ENCODE assay signal across 19 cellular contexts in the genomic region with DNA sequence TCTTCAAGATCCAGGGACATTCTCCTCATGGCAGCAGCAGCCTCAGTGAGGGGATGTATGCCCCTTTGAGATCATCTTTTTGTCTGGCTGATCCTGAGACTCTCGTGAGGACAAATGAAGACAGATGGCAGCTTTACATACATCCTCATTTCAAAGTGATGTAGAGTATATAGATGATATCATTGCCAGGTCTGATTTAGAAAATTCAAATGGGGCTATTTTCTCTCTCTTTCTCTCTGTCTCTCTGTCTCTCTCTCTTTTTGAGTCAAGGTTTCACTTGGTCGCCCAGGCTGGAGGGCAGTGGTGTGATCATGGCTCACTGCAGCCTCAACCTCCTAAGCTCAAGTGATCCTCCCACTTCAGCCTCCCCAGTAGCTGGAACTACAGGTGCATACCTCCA.
DNase-seq lines count a peak whose midpoint lies in the region; ATAC-seq, FAIRE-seq and TF ChIP-seq lines count a peak whose summit lies in the region.
"Had no signal": no experiment of that assay in that cellular context is flagged by ENCODE, and none has a peak within 500 bp of the region (broad histone marks: within the 10 kb centered on the region; RNA-seq: fewer than 3 reads in every experiment).

No MANE protein-coding gene starts in this region.

- no peak overlapping the region for H3K18ac ChIP-seq in H1 (ENCODE audit: extremely low read depth, low read length)

- peaks cover 3% of the 10 kb centered on the region for H3K27me3 ChIP-seq in DND-41 (ENCODE audit: insufficient read depth, low read length, poor library complexity)
- H3K27me3 ChIP-seq in H1 (replicated peaks in 1 of 4; ENCODE audit: control insufficient read depth in 3 of 4, extremely low read depth in 1 of 4, insufficient read depth in 3 of 4, low read length in 3 of 4): no peaks in the 10 kb centered on the region
- no peaks in the 10 kb centered on the region for H3K27me3 ChIP-seq in GM23248 (replicated peaks; ENCODE audit: insufficient read depth)

- no peak overlapping the region for H2BK12ac ChIP-seq in H1 (ENCODE audit: low read depth, low read length)

- WGBS in H1 (ENCODE audit: extremely low coverage in 1 of 2, insufficient coverage in 1 of 2, insufficient read length in 1 of 2, insufficient replicate concordance in 2 of 2, low coverage in 1 of 2, low lambda C conversion rate in 2 of 2, missing lambda C conversion rate in 1 of 2), 2 experiments: 78% methylated on average over 2 of the region's 2 CpGs; no CpG with 5 or more reads in 1 of the 2 experiments
- 65 to 77% methylated on average over 2 of the region's 2 CpGs for WGBS in GM23248 (ENCODE audit: low coverage in 1 of 2, low lambda C conversion rate in 2 of 2, missing lambda C conversion rate in 2 of 2), 2 experiments

- H3K27ac ChIP-seq in DND-41 (ENCODE audit: low read length) (peak overlapping the region; percentile 62), H1 (ENCODE audit: low read depth, low read length) (no peak overlapping the region), GM23248 (no peak overlapping the region)
- H3K27ac ChIP-seq: A549 had no signal

- H4K91ac ChIP-seq in H1 (replicated peaks; ENCODE audit: insufficient read length, low read length): no peak overlapping the region

- DNase-seq in DND-41 (no peak), H1 (ENCODE audit: low read depth in 1 of 2, low spot score in 2 of 2) (no peak), NCI-H526 treated with DMSO at 0.1 percent for 48 hours (lab: John Stamatoyannopoulos, UW) (no peak), chondrocyte (ENCODE audit: low spot score) (no peak), GM23248 (no peak)
- DNase-seq: 8988T; ACHN; C1 segment of cervical spinal cord; Calu3; CD4-positive, alpha-beta memory T cell; COR-L47; DMS53; DMS79 treated with DMSO at 0.1 percent for 48 hours; H9 had no signal

- no peak overlapping the region for H3K27ac Mint-ChIP-seq in chondrocyte (ENCODE audit: unreplicated experiment)
- H3K27ac Mint-ChIP-seq: CD4-positive, alpha-beta memory T cell; H9 had no signal

- no peak overlapping the region for H3K14ac ChIP-seq in H1 (ENCODE audit: insufficient read length)

- in situ Hi-C loops in GM23248 (cut with MboI): loop anchor here (25.0 kb wide), 1 partner anchor 392 kb away; no protein-coding TSS in a partner anchor

- no peak overlapping the region for H3K56ac ChIP-seq in H1 (replicated peaks; ENCODE audit: insufficient read length, low read depth, low read length)

- H3K36me3 ChIP-seq in DND-41 (ENCODE audit: insufficient read depth, low read length) (no peaks in the 10 kb centered on the region), H1 (ENCODE audit: control insufficient read depth in 2 of 4, insufficient read depth in 4 of 4, low read length in 3 of 4) (no peaks in the 10 kb centered on the region), GM23248 (ENCODE audit: low read depth) (no peaks in the 10 kb centered on the region)

- no peak overlapping the region for H3K23ac ChIP-seq in H1 (ENCODE audit: insufficient read length)

- H2BK5ac ChIP-seq in H1 (ENCODE audit: low read depth, low read length): no peak overlapping the region

- H3K4me1 ChIP-seq in DND-41 (ENCODE audit: insufficient read depth, low read length): peaks cover 20% of the 10 kb centered on the region
- H3K4me1 ChIP-seq in H1 (replicated peaks in 1 of 4; ENCODE audit: control insufficient read depth in 3 of 4, insufficient read depth in 4 of 4, low read length in 3 of 4): no peaks in the 10 kb centered on the region
- 0 out of 2 replicates have a peak, but pooled peaks cover 6% of the 10 kb centered on the region for H3K4me1 ChIP-seq in GM23248 (ENCODE audit: insufficient read depth)
- H3K4me1 ChIP-seq: A549 had no signal

- H3K27me3 Mint-ChIP-seq in chondrocyte (ENCODE audit: low read depth): peaks cover 2% of the 10 kb centered on the region

- no peak overlapping the region for H2BK20ac ChIP-seq in H1 (ENCODE audit: low read length)

- H4K20me1 ChIP-seq in DND-41 (ENCODE audit: insufficient read depth, low read length): no peaks in the 10 kb centered on the region
- H4K20me1 ChIP-seq in H1 (replicated peaks in 1 of 2; ENCODE audit: control insufficient read depth in 1 of 2, insufficient read depth in 2 of 2, low read length in 2 of 2): no peaks in the 10 kb centered on the region
- H4K20me1 ChIP-seq in GM23248 (ENCODE audit: insufficient read depth): no peaks in the 10 kb centered on the region

- peak overlapping the region; percentile 24; the same call in 1 of the 2 replicates for H2AFZ ChIP-seq in DND-41 (ENCODE audit: low read depth, low read length)
- H2AFZ ChIP-seq in H1 (ENCODE audit: low read length): 0 out of 2 replicates have a peak overlapping the region, but pooled peaks have one; percentile 30
- H2AFZ ChIP-seq in GM23248: no peak overlapping the region

- POLR2A ChIA-PET in H1 (lab: Charles Lee; ENCODE audit: partially characterized antibody): no interaction called here

- H4K5ac ChIP-seq in H1 (ENCODE audit: insufficient read length, low read depth, low read length): no peak overlapping the region

- no peaks in the 10 kb centered on the region for H3K79me1 ChIP-seq in H1 (ENCODE audit: low read depth, low read length)

- CTCF ChIA-PET in H1 (lab: Charles Lee; ENCODE audit: partially characterized antibody): interaction anchor here (1.9 kb wide), 1 partner anchor 50 kb away, joined by 6 read pairs; no protein-coding TSS in a partner anchor

- TF ChIP-seq EP300 in H1 (IDR thresholded peaks at IDR 0.05; ENCODE audit: borderline replicate concordance in 1 of 2, low read depth in 2 of 2, low read length in 2 of 2): no peak

- H3K4me2 ChIP-seq in DND-41 (ENCODE audit: insufficient read depth, low read length): no peak overlapping the region
- no peak overlapping the region for H3K4me2 ChIP-seq in H1 (ENCODE audit: insufficient read depth in 1 of 2, low read depth in 2 of 2, low read length in 2 of 2)
- H3K4me2 ChIP-seq in GM23248 (ENCODE audit: unreplicated experiment): no peak overlapping the region
- H3K4me2 ChIP-seq: A549 had no signal

- no peaks in the 10 kb centered on the region for H3K9me3 ChIP-seq in DND-41 (ENCODE audit: insufficient read depth, low read length, severe bottlenecking)
- no peaks in the 10 kb centered on the region for H3K9me3 ChIP-seq in H1 (ENCODE audit: insufficient read depth in 2 of 2, low read depth in 1 of 2, low read length in 1 of 2)
- no peaks in the 10 kb centered on the region for H3K9me3 ChIP-seq in GM23248 (ENCODE audit: low read depth)
- H3K9me3 ChIP-seq: A549 had no signal

- ATAC-seq in DND-41 (ENCODE audit: insufficient read depth, low read depth) (peak; percentile 24; the same call in 1 of the 3 replicates), GM18870 (IDR thresholded peaks at IDR 0.05; ENCODE audit: unreplicated experiment) (peak; percentile 54), HG03432 (IDR thresholded peaks at IDR 0.05; ENCODE audit: unreplicated experiment) (peak; percentile 42)
- ATAC-seq: A549, HCT116 had no signal

- H3K9me3 Mint-ChIP-seq in chondrocyte (ENCODE audit: low read depth): no peaks in the 10 kb centered on the region
- H3K9me3 Mint-ChIP-seq: H9 had no signal

- no peak for TF ChIP-seq RAD21 in H1 (IDR thresholded peaks at IDR 0.05 in 1 of 2, conservative IDR thresholded peaks at IDR 0.05 in 1 of 2; ENCODE audit: low read depth in 2 of 2, low read length in 2 of 2)

- H3K9ac ChIP-seq in DND-41 (ENCODE audit: low read depth, low read length) (no peak overlapping the region), H1 (replicated peaks in 1 of 4; ENCODE audit: extremely low read depth in 1 of 4, low read depth in 3 of 4, low read length in 3 of 4) (no peak overlapping the region), GM23248 (no peak overlapping the region)

- no peak overlapping the region for H2AK5ac ChIP-seq in H1 (ENCODE audit: low read depth, low read length)

- H3K4ac ChIP-seq in H1 (replicated peaks; ENCODE audit: insufficient read length, low read depth, low read length): no peak overlapping the region

- no peaks in the 10 kb centered on the region for H3K36me3 Mint-ChIP-seq in chondrocyte (ENCODE audit: low read depth)
- H3K36me3 Mint-ChIP-seq: CD4-positive, alpha-beta memory T cell had no signal

- no peaks in the 10 kb centered on the region for H3K79me2 ChIP-seq in DND-41 (ENCODE audit: insufficient read depth, low read length)
- H3K79me2 ChIP-seq in H1 (ENCODE audit: control insufficient read depth in 1 of 2, insufficient read depth in 2 of 2, low read length in 2 of 2): no peaks in the 10 kb centered on the region
- no peaks in the 10 kb centered on the region for H3K79me2 ChIP-seq in GM23248 (ENCODE audit: insufficient read depth)

- no peak overlapping the region for H4K8ac ChIP-seq in H1 (ENCODE audit: extremely low read depth, insufficient read depth, low read length)

- no peak for TF ChIP-seq POLR2A in H1 (IDR thresholded peaks at IDR 0.05; ENCODE audit: control extremely low read depth in 1 of 2, low read depth in 2 of 2, low read length in 2 of 2)

- no peaks in the 10 kb centered on the region for H3F3A ChIP-seq in GM23248 (ENCODE audit: insufficient read depth)

- H3K4me3 ChIP-seq in DND-41 (ENCODE audit: low read depth in 1 of 2, low read length in 2 of 2): no peak overlapping the region
- no peak overlapping the region for H3K4me3 ChIP-seq in H1 (ENCODE audit: extremely low read depth in 1 of 4, insufficient read depth in 2 of 4, low read depth in 3 of 4, low read length in 4 of 4)
- no peak overlapping the region for H3K4me3 ChIP-seq in GM23248
- H3K4me3 ChIP-seq: A549 had no signal

- no peak for FAIRE-seq in H1 (lab: Jason Lieb, UNC)
- FAIRE-seq: A549, G401.6 had no signal

- no peak overlapping the region for H3K4me3 Mint-ChIP-seq in chondrocyte (ENCODE audit: unreplicated experiment)
- H3K4me3 Mint-ChIP-seq: CD4-positive, alpha-beta memory T cell; H9 had no signal

- no peak overlapping the region for H2BK120ac ChIP-seq in H1 (replicated peaks; ENCODE audit: low read depth, low read length)

- peaks cover 2% of the 10 kb centered on the region; the same call in 1 of the 2 replicates for H3K23me2 ChIP-seq in H1 (ENCODE audit: low read depth, low read length)

- TF ChIP-seq CTCF in DND-41 (IDR thresholded peaks at IDR 0.05; ENCODE audit: borderline replicate concordance, extremely low read depth, low read length, poor library complexity, severe bottlenecking): no peak
- no peak for TF ChIP-seq CTCF in H1 (IDR thresholded peaks at IDR 0.05; ENCODE audit: control extremely low read depth in 1 of 3, insufficient read depth in 1 of 3, low read depth in 1 of 3, low read length in 3 of 3)
- TF ChIP-seq CTCF in chondrocyte (IDR thresholded peaks at IDR 0.05): no peak

- H3K4me1 Mint-ChIP-seq in chondrocyte (ENCODE audit: low read depth): peaks cover 18% of the 10 kb centered on the region
- H3K4me1 Mint-ChIP-seq: CD4-positive, alpha-beta memory T cell; H9 had no signal

- no peaks in the 10 kb centered on the region for H3K9me2 ChIP-seq in GM23248 (ENCODE audit: insufficient read depth)

- H2BK15ac ChIP-seq in H1 (ENCODE audit: low read length): no peak overlapping the region

TF ChIP-seq in H1, 55 proteins besides CTCF, POLR2A, EP300 and RAD21 (continues in another document):
- TF ChIP-seq RBBP5 (IDR thresholded peaks at IDR 0.05; ENCODE audit: borderline replicate concordance, low read depth, low read length) (no peak), JUN (IDR thresholded peaks at IDR 0.05; ENCODE audit: low read depth, low read length) (no peak)
- TF ChIP-seq, protein P1, sequence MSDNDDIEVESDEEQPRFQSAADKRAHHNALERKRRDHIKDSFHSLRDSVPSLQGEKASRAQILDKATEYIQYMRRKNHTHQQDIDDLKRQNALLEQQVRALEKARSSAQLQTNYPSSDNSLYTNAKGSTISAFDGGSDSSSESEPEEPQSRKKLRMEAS (IDR thresholded peaks at IDR 0.05): no peak
